12 cellular contexts compared by ENCODE assay signal in genomic region chr9:8401961-8402701, GRCh38.
"Had no signal": no experiment of that assay in that cellular context is flagged by ENCODE, and none has a peak within 500 bp of the region (broad histone marks: within the 10 kb centered on the region; RNA-seq: fewer than 3 reads in every experiment).

No MANE protein-coding gene starts in this region.

- DNase-seq: activated CD4-positive, alpha-beta T cell treated with anti-CD3 and anti-CD28 coated beads, Interleukin-2, amount 50 U/mL, for 1 hour; activated CD4-positive, CD25-positive, alpha-beta regulatory T cell; activated naive CD4-positive, alpha-beta T cell treated with anti-CD3 and anti-CD28 coated beads, Interleukin-2, amount 50 U/mL, for 16 hours; activated T-cell treated with anti-CD3 and anti-CD28 coated beads for 4 hours; adrenal gland; caudate nucleus; effector memory CD8-positive, alpha-beta T cell; left lung; mesendoderm; stimulated activated CD4-positive, alpha-beta T cell treated with anti-CD3 and anti-CD28 coated beads, Interleukin-2, amount 100 ng/mL, for 48 hours; stimulated activated naive CD4-positive, alpha-beta T cell treated with Interleukin-2 at 50 U/mL for 16 hours had no signal

- FAIRE-seq: TTC549 had no signal
